In genomic region chrX:112818114-112819012, GRCh38 we compare ENCODE assay signal across 12 cellular contexts. TPM values are rescaled to one million over a fixed set of nuclear protein-coding genes. Genes with fewer than 3 reads are reported as not detected.
DNase-seq lines count a peak whose midpoint lies in the region; ATAC-seq and TF ChIP-seq lines count a peak whose summit lies in the region.
"Had no signal": no experiment of that assay in that cellular context is flagged by ENCODE, and none has a peak within 500 bp of the region (broad histone marks: within the 10 kb centered on the region; RNA-seq: fewer than 3 reads in every experiment).

No MANE protein-coding gene starts in this region.

- H3K9ac ChIP-seq in endodermal cell (ENCODE audit: extremely low read depth, low read length, poor library complexity, severe bottlenecking) = no peak overlapping the region
- no peak overlapping the region for H3K9ac ChIP-seq in mesendoderm (ENCODE audit: low read length)

- H3K4me1 ChIP-seq in endodermal cell (ENCODE audit: control insufficient read depth, insufficient read depth, low read length) (no peaks in the 10 kb centered on the region), mesendoderm (ENCODE audit: control insufficient read depth, low read depth, low read length) (no peaks in the 10 kb centered on the region)

- no peak overlapping the region for H3K27ac ChIP-seq in endodermal cell (ENCODE audit: low read depth, low read length)
- no peak overlapping the region for H3K27ac ChIP-seq in mesendoderm (ENCODE audit: low read depth, low read length)

- TF ChIP-seq CTCF in endodermal cell (conservative IDR thresholded peaks at IDR 0.05) = no peak

- H3K4me2 ChIP-seq in mesendoderm (ENCODE audit: low read length) = no peak overlapping the region

- H2AK5ac ChIP-seq in mesendoderm (ENCODE audit: low read length) = no peak overlapping the region

- H3K56ac ChIP-seq in mesendoderm (ENCODE audit: low read length) = no peak overlapping the region

- 81 to 100% methylated on average over 1 to 7 of the region's 11 CpGs for WGBS in endodermal cell (ENCODE audit: insufficient coverage in 1 of 2, insufficient read length in 1 of 2), 2 experiments
- WGBS in mesendoderm (ENCODE audit: extremely low coverage, insufficient coverage, low lambda C conversion rate) = no CpG with 5 or more reads among the region's 11 CpGs

- H3K9me3 ChIP-seq in endodermal cell (ENCODE audit: control insufficient read depth, low read length) = no peaks in the 10 kb centered on the region

- H3K4me3 Mint-ChIP-seq in endodermal cell = no peak overlapping the region
- no peak overlapping the region for H3K4me3 Mint-ChIP-seq in natural killer cell treated with Interleukin-12 subunit alpha and Interleukin-12 subunit beta and Interleukin-15 and Interleukin-18, amount 100 ng/mL, for 72 hours
- H3K4me3 Mint-ChIP-seq: activated naive CD4-positive, alpha-beta T cell treated with anti-CD3 and anti-CD28 coated beads, Interleukin-2, amount 10 ng/mL, durations not matched to agents 7 days and 5 days; CD8-positive, alpha-beta T cell had no signal

- H3K4me3 ChIP-seq in endodermal cell (ENCODE audit: low read length) = no peak overlapping the region
- H3K4me3 ChIP-seq in mesendoderm (ENCODE audit: low read length) = no peak overlapping the region

- H3K9me3 Mint-ChIP-seq in endodermal cell = no peaks in the 10 kb centered on the region
- no peaks in the 10 kb centered on the region for H3K9me3 Mint-ChIP-seq in natural killer cell treated with Interleukin-12 subunit alpha and Interleukin-12 subunit beta and Interleukin-15 and Interleukin-18, amount 100 ng/mL, for 72 hours
- H3K9me3 Mint-ChIP-seq: activated naive CD4-positive, alpha-beta T cell treated with anti-CD3 and anti-CD28 coated beads, Interleukin-2, amount 10 ng/mL, durations not matched to agents 7 days and 5 days; CD8-positive, alpha-beta T cell had no signal

- H2BK5ac ChIP-seq in mesendoderm (ENCODE audit: low read length) = no peak overlapping the region

- no peaks in the 10 kb centered on the region for H3K27me3 ChIP-seq in endodermal cell (ENCODE audit: control insufficient read depth, insufficient read depth, low read length, poor library complexity, severe bottlenecking)
- no peaks in the 10 kb centered on the region for H3K27me3 ChIP-seq in mesendoderm (ENCODE audit: insufficient read depth, low read length, poor library complexity)

- peaks cover 26% of the 10 kb centered on the region for H3K4me1 Mint-ChIP-seq in endodermal cell
- peaks cover 0 to 2% of the 10 kb centered on the region in 2 donors for H3K4me1 Mint-ChIP-seq in natural killer cell treated with Interleukin-12 subunit alpha and Interleukin-12 subunit beta and Interleukin-15 and Interleukin-18, amount 100 ng/mL, for 72 hours (ENCODE audit: low read depth in 2 of 2)

- ATAC-seq in GM18870 (IDR thresholded peaks at IDR 0.05; ENCODE audit: unreplicated experiment) = no peak
- ATAC-seq in natural killer cell treated with Interleukin-12 subunit alpha and Interleukin-12 subunit beta and Interleukin-15 and Interleukin-18, amount 100 ng/mL, for 72 hours = no peak
- ATAC-seq: CD8-positive, alpha-beta T cell had no signal

- DNase-seq in NCI-H1417 (lab: John Stamatoyannopoulos, UW) = peak; percentile 5 to 69 (median 42)
- DNase-seq in NCI-H1417 treated with DMSO at 0.1 percent for 48 hours (lab: John Stamatoyannopoulos, UW) = no peak
- DNase-seq in endodermal cell = peak; percentile 72
- peak; percentile 5 for DNase-seq in mesendoderm
- peak; percentile 67 for DNase-seq in ureter (ENCODE audit: low spot score)
- no peak for DNase-seq in DMS 273 (lab: John Stamatoyannopoulos, UW; ENCODE audit: unreplicated experiment)
- no peak for DNase-seq in natural killer cell treated with Interleukin-12 subunit alpha and Interleukin-12 subunit beta and Interleukin-15 and Interleukin-18, amount 100 ng/mL, for 72 hours (ENCODE audit: low spot score)
- DNase-seq: 8988T; activated naive CD4-positive, alpha-beta T cell treated with anti-CD3 and anti-CD28 coated beads, Interleukin-2, amount 10 ng/mL, durations not matched to agents 7 days and 5 days; CD8-positive, alpha-beta T cell; substantia nigra had no signal

- no peaks in the 10 kb centered on the region for H3K79me2 ChIP-seq in mesendoderm (ENCODE audit: control insufficient read depth, insufficient read depth, low read length)

- no peak overlapping the region for H2BK120ac ChIP-seq in mesendoderm (ENCODE audit: low read depth, low read length)

- no peak overlapping the region for H3K27ac Mint-ChIP-seq in endodermal cell
- H3K27ac Mint-ChIP-seq in natural killer cell treated with Interleukin-12 subunit alpha and Interleukin-12 subunit beta and Interleukin-15 and Interleukin-18, amount 100 ng/mL, for 72 hours = no peak overlapping the region
- H3K27ac Mint-ChIP-seq: activated naive CD4-positive, alpha-beta T cell treated with anti-CD3 and anti-CD28 coated beads, Interleukin-2, amount 10 ng/mL, durations not matched to agents 7 days and 5 days; CD8-positive, alpha-beta T cell had no signal

- H3K4ac ChIP-seq in mesendoderm (ENCODE audit: low read depth, low read length) = no peak overlapping the region

- no peak overlapping the region for H3K23ac ChIP-seq in mesendoderm (ENCODE audit: low read length)

- peaks cover 6% of the 10 kb centered on the region for H3K36me3 ChIP-seq in endodermal cell (ENCODE audit: control insufficient read depth, insufficient read depth, low read length)
- no peaks in the 10 kb centered on the region for H3K36me3 ChIP-seq in mesendoderm (ENCODE audit: control insufficient read depth, insufficient read depth, low read length)

- peaks cover 8% of the 10 kb centered on the region for H3K27me3 Mint-ChIP-seq in endodermal cell (ENCODE audit: insufficient read depth)
- H3K27me3 Mint-ChIP-seq in natural killer cell treated with Interleukin-12 subunit alpha and Interleukin-12 subunit beta and Interleukin-15 and Interleukin-18, amount 100 ng/mL, for 72 hours = peaks cover 0 to 5% of the 10 kb centered on the region in 2 donors
- H3K27me3 Mint-ChIP-seq: activated naive CD4-positive, alpha-beta T cell treated with anti-CD3 and anti-CD28 coated beads, Interleukin-2, amount 10 ng/mL, durations not matched to agents 7 days and 5 days had no signal

- no peak overlapping the region for H3K18ac ChIP-seq in mesendoderm (ENCODE audit: low read length)

- H4K5ac ChIP-seq in mesendoderm (ENCODE audit: low read length) = no peak overlapping the region

- no peaks in the 10 kb centered on the region for H3K79me1 ChIP-seq in mesendoderm (ENCODE audit: low read length)

- peaks cover 21% of the 10 kb centered on the region for H3K36me3 Mint-ChIP-seq in endodermal cell (ENCODE audit: low read depth)
- H3K36me3 Mint-ChIP-seq in natural killer cell treated with Interleukin-12 subunit alpha and Interleukin-12 subunit beta and Interleukin-15 and Interleukin-18, amount 100 ng/mL, for 72 hours = no peaks in the 10 kb centered on the region
- H3K36me3 Mint-ChIP-seq: activated naive CD4-positive, alpha-beta T cell treated with anti-CD3 and anti-CD28 coated beads, Interleukin-2, amount 10 ng/mL, durations not matched to agents 7 days and 5 days had no signal

- no peak overlapping the region for H2BK15ac ChIP-seq in mesendoderm (replicated peaks; ENCODE audit: low read depth)

- H4K8ac ChIP-seq in mesendoderm (ENCODE audit: low read depth, low read length) = no peak overlapping the region

RNA-seq across cellular contexts. Expression of gene AMOT, which starts 22.3 kb away (rescaled TPM):
- 10 to 100 TPM; 41.3 to 59.8 TPM for total RNA-seq in endodermal cell
- polyA plus RNA-seq in endodermal cell (2013, experiment 1 of 2) = 39.4 TPM
- polyA plus RNA-seq in endodermal cell (2013, experiment 2 of 2) = 39.7 TPM
- 0.86 TPM for polyA plus RNA-seq in mesendoderm (2013, experiment 1 of 2)
- polyA plus RNA-seq in mesendoderm (2013, experiment 2 of 2) = 0.90 TPM
- total RNA-seq in ureter = 27.5 TPM
- 1 to 10 TPM in 1 of 2 donors, under 1 TPM in 1; 0.14 to 1.0 TPM for total RNA-seq in natural killer cell treated with Interleukin-12 subunit alpha and Interleukin-12 subunit beta and Interleukin-15 and Interleukin-18, amount 100 ng/mL, for 72 hours

Comparison
In these comparisons a context has a peak if more than half of its experiments do, and no peak if none do; other contexts are left out.
1. DNase-seq: peak in NCI-H1417 (3 of 3), endodermal cell (single experiment), mesendoderm (single experiment) and ureter (single experiment); none in NCI-H1417 treated with DMSO at 0.1 percent for 48 hours (single experiment), DMS 273 (single experiment) and natural killer cell treated with Interleukin-12 subunit alpha and Interleukin-12 subunit beta and Interleukin-15 and Interleukin-18, amount 100 ng/mL, for 72 hours (single experiment).
2. RNA of gene AMOT, which starts 22.3 kb away (total RNA-seq): 41.3 to 59.8 TPM in endodermal cell and 27.5 TPM in ureter (single experiment); 0.14 to 1.0 TPM in natural killer cell treated with Interleukin-12 subunit alpha and Interleukin-12 subunit beta and Interleukin-15 and Interleukin-18, amount 100 ng/mL, for 72 hours; every median in the first group is over 10 times any median in the second.